8 cellular contexts compared by ENCODE assay signal in the genomic region with DNA sequence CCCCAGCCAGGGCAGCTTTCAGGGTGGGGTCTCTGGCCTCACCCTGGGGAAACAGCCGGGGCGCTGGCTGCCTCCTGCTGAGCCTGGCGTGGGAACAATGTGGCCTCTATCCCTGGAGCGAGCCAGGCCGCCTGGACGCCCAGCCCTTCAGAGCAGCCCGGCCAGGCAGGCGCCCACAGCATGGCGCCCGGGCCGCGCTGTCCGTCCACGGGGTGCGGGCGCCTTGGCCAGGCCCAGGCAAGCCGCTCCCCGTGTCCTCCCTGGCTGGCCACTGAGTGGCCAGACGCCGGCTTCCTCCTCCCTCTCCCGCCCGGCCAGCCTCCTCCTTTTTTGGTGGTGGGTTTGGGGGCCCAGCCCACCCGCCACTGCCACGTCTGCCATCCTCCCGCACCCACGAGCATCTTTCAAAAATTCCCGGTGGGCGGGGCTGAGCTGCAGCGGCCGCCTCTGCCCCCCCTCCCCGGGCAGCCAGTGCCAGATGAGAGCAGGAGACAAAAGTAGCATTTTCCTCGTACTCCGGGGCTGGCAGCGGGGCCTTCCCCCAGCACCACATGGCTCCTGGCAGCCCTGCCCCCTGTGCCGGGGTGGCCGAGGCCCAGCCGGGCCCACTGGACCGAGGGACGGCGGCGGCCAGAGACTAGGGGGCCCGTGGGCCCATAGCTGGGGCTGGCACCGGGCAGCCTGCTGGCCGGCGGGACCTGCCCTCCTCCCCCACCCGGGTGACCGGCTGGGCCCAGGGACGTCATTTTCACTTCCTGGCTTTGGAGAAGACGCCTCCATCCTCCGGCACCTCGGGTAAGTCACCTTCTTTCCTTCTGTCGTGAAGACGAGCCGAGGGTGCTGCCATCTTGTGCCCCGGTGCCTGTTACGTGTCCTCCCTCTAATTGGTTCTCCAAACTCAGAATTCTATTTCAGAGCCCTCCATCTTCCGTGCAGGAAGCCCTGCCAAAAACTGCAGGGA.
DNase-seq lines count a peak whose midpoint lies in the region; TF ChIP-seq lines count a peak whose summit lies in the region.

No MANE protein-coding gene starts in this region.

- H3K36me3 Mint-ChIP-seq in activated CD4-positive, alpha-beta memory T cell treated with anti-CD3 and anti-CD28 coated beads for 36 hours, result no peaks in the 10 kb centered on the region

- no peak overlapping the region for H2BK5ac ChIP-seq in neuronal stem cell (ENCODE audit: low read length)

- no peak overlapping the region for H2AFZ ChIP-seq in neuronal stem cell (ENCODE audit: low read length)

- H4K91ac ChIP-seq in neuronal stem cell (ENCODE audit: low read depth, low read length, poor library complexity), result no peak overlapping the region

- no peak overlapping the region for H2BK12ac ChIP-seq in neuronal stem cell (ENCODE audit: low read length)

- H3K4me1 Mint-ChIP-seq in activated CD4-positive, alpha-beta memory T cell treated with anti-CD3 and anti-CD28 coated beads for 36 hours (ENCODE audit: low read depth), result peaks cover 2% of the 10 kb centered on the region

- H3K18ac ChIP-seq in neuronal stem cell (ENCODE audit: low read length), result no peak overlapping the region

- H3K27me3 ChIP-seq in left ventricle myocardium inferior (ENCODE audit: low read depth), result no peaks in the 10 kb centered on the region
- peaks cover 4 to 97% (median 51%) of the 10 kb centered on the region in 3 experiments for H3K27me3 ChIP-seq in neuronal stem cell (ENCODE audit: control insufficient read depth in 3 of 3, insufficient read depth in 3 of 3, low read depth in 1 of 3, low read length in 3 of 3)

- no CpG with 5 or more reads among the region's 57 CpGs for WGBS in neuronal stem cell (ENCODE audit: extremely low coverage in 2 of 2, insufficient read length in 2 of 2, insufficient replicate concordance in 1 of 2), 2 donors

- peak; percentile 97 for DNase-seq in HT1080 (ENCODE audit: low read depth)
- DNase-seq in left ventricle myocardium inferior, result peak; percentile 75
- peak; percentile 93 for DNase-seq in superior temporal gyrus (ENCODE audit: extremely low spot score)
- DNase-seq in stimulated activated CD4-positive, alpha-beta T cell treated with anti-CD3 and anti-CD28 coated beads, Interleukin-4, amount 100 ng/mL, for 1 hour, result no peak
- no peak for DNase-seq in activated CD4-positive, alpha-beta memory T cell treated with anti-CD3 and anti-CD28 coated beads for 36 hours
- no peak for DNase-seq in neuronal stem cell (ENCODE audit: low spot score)
- no peak for DNase-seq in stimulated activated CD4-positive, alpha-beta T cell treated with anti-CD3 and anti-CD28 coated beads, Interleukin-12 subunit alpha, Interleukin-12 subunit beta, amount 100 ng/mL, for 4 hours

- H2BK120ac ChIP-seq in neuronal stem cell (ENCODE audit: low read depth, low read length), result no peak overlapping the region

- H3K27ac ChIP-seq in VCaP (peak overlapping the region; percentile 93), left ventricle myocardium inferior (replicated peaks) (peak overlapping the region; percentile 100), neuronal stem cell (replicated peaks; ENCODE audit: low read length) (no peak overlapping the region)

- H3K9me3 Mint-ChIP-seq in activated CD4-positive, alpha-beta memory T cell treated with anti-CD3 and anti-CD28 coated beads for 36 hours, result no peaks in the 10 kb centered on the region

- no peak overlapping the region for H3K14ac ChIP-seq in neuronal stem cell (ENCODE audit: low read length)

- CTCF ChIA-PET in activated CD4-positive, alpha-beta memory T cell treated with anti-CD3 and anti-CD28 coated beads for 36 hours (lab: Charles Lee), result interaction anchor here (1.0 to 1.9 kb wide), 2 partner anchors 37 to 74 kb away, joined by 4 to 8 read pairs; no protein-coding TSS in a partner anchor

- TF ChIP-seq CTCF in VCaP (conservative IDR thresholded peaks at IDR 0.05) (no peak), left ventricle myocardium inferior (IDR thresholded peaks at IDR 0.05; ENCODE audit: borderline replicate concordance) (no peak)

- POLR2A ChIA-PET in activated CD4-positive, alpha-beta memory T cell treated with anti-CD3 and anti-CD28 coated beads for 36 hours (lab: Charles Lee), result no interaction called here

- H3K9ac ChIP-seq in neuronal stem cell (ENCODE audit: low read depth, low read length, poor library complexity), result no peak overlapping the region

- no peak overlapping the region for H3K23ac ChIP-seq in neuronal stem cell (ENCODE audit: low read depth, low read length, poor library complexity)

- H3K27ac Mint-ChIP-seq in activated CD4-positive, alpha-beta memory T cell treated with anti-CD3 and anti-CD28 coated beads for 36 hours, result no peak overlapping the region

- no peak overlapping the region for H2AK5ac ChIP-seq in neuronal stem cell (ENCODE audit: low read depth, low read length)

- no peak overlapping the region for H3K4ac ChIP-seq in neuronal stem cell (ENCODE audit: low read length)

- H3K4me1 ChIP-seq in left ventricle myocardium inferior, result peaks cover 100% of the 10 kb centered on the region
- no peaks in the 10 kb centered on the region for H3K4me1 ChIP-seq in neuronal stem cell (ENCODE audit: control insufficient read depth in 2 of 2, insufficient read depth in 1 of 2, low read depth in 1 of 2, low read length in 2 of 2)

- H3K79me1 ChIP-seq in neuronal stem cell (ENCODE audit: low read depth, low read length), result peaks cover 1% of the 10 kb centered on the region

- no peaks in the 10 kb centered on the region for H3K9me3 ChIP-seq in left ventricle myocardium inferior (replicated peaks)
- H3K9me3 ChIP-seq in neuronal stem cell (replicated peaks in 1 of 2; ENCODE audit: control insufficient read depth in 2 of 2, insufficient read depth in 1 of 2, low read depth in 1 of 2, low read length in 2 of 2), result no peaks in the 10 kb centered on the region

- intact Hi-C loops in left ventricle myocardium inferior (cut with micrococcal nuclease), result no loop called here
- intact Hi-C loops in activated CD4-positive, alpha-beta memory T cell treated with anti-CD3 and anti-CD28 coated beads for 36 hours (cut with micrococcal nuclease), result no loop called here

- H4K8ac ChIP-seq in neuronal stem cell (ENCODE audit: low read depth, low read length), result no peak overlapping the region

- no peak overlapping the region for H3K4me2 ChIP-seq in neuronal stem cell (ENCODE audit: insufficient read depth, low read length, poor library complexity, severe bottlenecking)

- H3K27me3 Mint-ChIP-seq in activated CD4-positive, alpha-beta memory T cell treated with anti-CD3 and anti-CD28 coated beads for 36 hours, result no peaks in the 10 kb centered on the region

- H3K36me3 ChIP-seq in left ventricle myocardium inferior (peaks cover 12% of the 10 kb centered on the region), neuronal stem cell (replicated peaks in 1 of 2; ENCODE audit: control insufficient read depth in 2 of 2, insufficient read depth in 2 of 2, low read length in 2 of 2) (no peaks in the 10 kb centered on the region)

- no peak overlapping the region for H3K4me3 Mint-ChIP-seq in activated CD4-positive, alpha-beta memory T cell treated with anti-CD3 and anti-CD28 coated beads for 36 hours

- H2BK15ac ChIP-seq in neuronal stem cell (ENCODE audit: low read length), result no peak overlapping the region

- H3K4me3 ChIP-seq in left ventricle myocardium inferior (peak overlapping the region; percentile 96), neuronal stem cell (ENCODE audit: low read length in 2 of 2) (no peak overlapping the region)

Comparison
In these comparisons a context has a peak if more than half of its experiments do, and no peak if none do; other contexts are left out.
1. DNase-seq: peak in HT1080 (single experiment), left ventricle myocardium inferior (single experiment) and superior temporal gyrus (single experiment); none in stimulated activated CD4-positive, alpha-beta T cell treated with anti-CD3 and anti-CD28 coated beads, Interleukin-4, amount 100 ng/mL, for 1 hour (single experiment), activated CD4-positive, alpha-beta memory T cell treated with anti-CD3 and anti-CD28 coated beads for 36 hours (single experiment), neuronal stem cell (single experiment) and stimulated activated CD4-positive, alpha-beta T cell treated with anti-CD3 and anti-CD28 coated beads, Interleukin-12 subunit alpha, Interleukin-12 subunit beta, amount 100 ng/mL, for 4 hours (single experiment).